Comparison of ENCODE assay signal across 15 cellular contexts in the genomic region with DNA sequence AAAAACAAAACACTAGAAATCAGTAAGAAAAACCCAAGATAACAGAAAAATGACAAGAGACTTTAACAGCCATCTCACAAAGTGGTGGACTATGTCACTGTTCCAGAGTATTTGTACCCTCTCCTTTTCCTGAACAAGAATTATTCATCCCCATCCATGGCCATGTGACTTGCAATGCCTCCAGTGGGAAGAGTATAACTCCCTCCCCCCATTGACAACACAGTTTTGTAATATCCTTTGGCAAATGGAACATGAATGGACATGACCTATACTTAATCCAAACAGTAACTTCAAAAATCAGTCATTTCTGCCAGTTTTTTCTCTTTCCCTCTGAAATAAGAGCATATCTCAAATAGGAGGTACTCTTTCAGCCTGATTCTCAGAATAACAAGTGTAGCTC. TPM values are rescaled to one million over a fixed set of nuclear protein-coding genes. Genes with fewer than 3 reads are reported as not detected.
A peak's percentile ranks its signal among the peaks of the same experiment; 100 is the strongest.
DNase-seq lines count a peak whose midpoint lies in the region; ATAC-seq, FAIRE-seq and TF ChIP-seq lines count a peak whose summit lies in the region.
"Had no signal": no experiment of that assay in that cellular context is flagged by ENCODE, and none has a peak within 500 bp of the region (broad histone marks: within the 10 kb centered on the region; RNA-seq: fewer than 3 reads in every experiment).

No MANE protein-coding gene starts in this region.

- H3K4me3 ChIP-seq in heart left ventricle, result no peak overlapping the region
- H3K4me3 ChIP-seq in left ventricle myocardium inferior, result no peak overlapping the region
- H3K4me3 ChIP-seq in astrocyte (ENCODE audit: insufficient read depth, low read depth, low read length), result no peak overlapping the region
- no peak overlapping the region for H3K4me3 ChIP-seq in lower leg skin (ENCODE audit: low read depth, poor library complexity, severe bottlenecking)
- H3K4me3 ChIP-seq: esophagus squamous epithelium, SJCRH30 had no signal

- H3K9ac ChIP-seq in astrocyte (ENCODE audit: low read length), result no peak overlapping the region

- H3K4me1 ChIP-seq in heart left ventricle (peaks cover 0 to 19% (median 10%) of the 10 kb centered on the region in 12 donors), left ventricle myocardium inferior (peaks cover 17% of the 10 kb centered on the region), astrocyte (ENCODE audit: insufficient read depth, low read length) (no peaks in the 10 kb centered on the region)
- H3K4me1 ChIP-seq: SJCRH30 had no signal

- peak overlapping the region; percentile 10 for H3K4me2 ChIP-seq in astrocyte (ENCODE audit: low read length)

- no peak overlapping the region for H2AFZ ChIP-seq in astrocyte (ENCODE audit: low read depth, low read length)

- peak overlapping the region; percentile 83 for H3K27ac Mint-ChIP-seq in astrocyte (ENCODE audit: unreplicated experiment)
- peak overlapping the region in 4 of 10 donors; percentile 6 to 60 (median 44) for H3K27ac Mint-ChIP-seq in naive thymus-derived CD8-positive, alpha-beta T cell
- H3K27ac Mint-ChIP-seq: activated CD8-positive, alpha-beta T cell treated with anti-CD3 and anti-CD28 coated beads for 36 hours; stimulated activated effector memory CD8-positive, alpha-beta T cell treated with anti-CD3 and anti-CD28 coated beads, Interleukin-12 subunit alpha, Interleukin-12 subunit beta, amount 100 ng/mL, for 72 hours had no signal

- no peaks in the 10 kb centered on the region for H3K27me3 Mint-ChIP-seq in astrocyte (ENCODE audit: low read depth, unreplicated experiment)
- no peaks in the 10 kb centered on the region for H3K27me3 Mint-ChIP-seq in naive thymus-derived CD8-positive, alpha-beta T cell
- H3K27me3 Mint-ChIP-seq: activated CD8-positive, alpha-beta T cell treated with anti-CD3 and anti-CD28 coated beads for 36 hours had no signal

- DNase-seq in heart left ventricle (no peak), left ventricle myocardium inferior (no peak), astrocyte (ENCODE audit: low read depth) (peak; percentile 43), left cardiac atrium (no peak), urothelium cell line (ENCODE audit: low spot score) (peak; percentile 3), lower leg skin (ENCODE audit: low spot score in 2 of 2) (no peak), NCI-H1417 treated with DMSO at 0.1 percent for 48 hours (lab: John Stamatoyannopoulos, UW) (no peak)
- no peak for DNase-seq in naive thymus-derived CD8-positive, alpha-beta T cell
- DNase-seq: activated CD8-positive, alpha-beta T cell treated with anti-CD3 and anti-CD28 coated beads for 36 hours; BE2C; esophagus squamous epithelium; NCI-H345; SJCRH30; stimulated activated CD4-positive, alpha-beta T cell treated with anti-CD3 and anti-CD28 coated beads, Interleukin-12 subunit alpha, Interleukin-12 subunit beta, amount 100 ng/mL, for 4 hours had no signal

- no peaks in the 10 kb centered on the region for H3K27me3 ChIP-seq in heart left ventricle
- no peaks in the 10 kb centered on the region for H3K27me3 ChIP-seq in left ventricle myocardium inferior (ENCODE audit: low read depth)
- H3K27me3 ChIP-seq in astrocyte (ENCODE audit: insufficient read depth, low read length), result no peaks in the 10 kb centered on the region
- H3K27me3 ChIP-seq: BE2C, esophagus squamous epithelium, SJCRH30 had no signal

- no peaks in the 10 kb centered on the region for H3K9me3 Mint-ChIP-seq in astrocyte (ENCODE audit: unreplicated experiment)
- H3K9me3 Mint-ChIP-seq in naive thymus-derived CD8-positive, alpha-beta T cell, result no peaks in the 10 kb centered on the region
- H3K9me3 Mint-ChIP-seq: activated CD8-positive, alpha-beta T cell treated with anti-CD3 and anti-CD28 coated beads for 36 hours; stimulated activated effector memory CD8-positive, alpha-beta T cell treated with anti-CD3 and anti-CD28 coated beads, Interleukin-12 subunit alpha, Interleukin-12 subunit beta, amount 100 ng/mL, for 72 hours had no signal

- peaks cover 10% of the 10 kb centered on the region for H3K4me1 Mint-ChIP-seq in astrocyte (ENCODE audit: low read depth, unreplicated experiment)
- H3K4me1 Mint-ChIP-seq in naive thymus-derived CD8-positive, alpha-beta T cell, result peaks cover 12 to 60% (median 51%) of the 10 kb centered on the region in 4 donors

- intact Hi-C loops in heart left ventricle (cut with DNase I), result no loop called here
- intact Hi-C loops in left ventricle myocardium inferior (cut with micrococcal nuclease), result no loop called here
- intact Hi-C loops in left cardiac atrium (cut with DNase I), result no loop called here
- intact Hi-C loops in lower leg skin (cut with DNase I; ENCODE audit: low total_unique reads), result no loop called here

- peaks cover 8% of the 10 kb centered on the region for H3K36me3 Mint-ChIP-seq in astrocyte (ENCODE audit: low read depth, unreplicated experiment)
- H3K36me3 Mint-ChIP-seq in naive thymus-derived CD8-positive, alpha-beta T cell, result peaks cover 14 to 33% (median 17%) of the 10 kb centered on the region in 3 donors

- TF ChIP-seq CTCF in heart left ventricle (IDR thresholded peaks at IDR 0.05) (no peak), left ventricle myocardium inferior (IDR thresholded peaks at IDR 0.05; ENCODE audit: borderline replicate concordance) (no peak), astrocyte (IDR thresholded peaks at IDR 0.05; ENCODE audit: insufficient read depth, low read depth, low read length) (no peak), lower leg skin (IDR thresholded peaks at IDR 0.05) (no peak)

- H4K20me1 ChIP-seq in astrocyte (ENCODE audit: insufficient read depth, low read length), result peaks cover 74% of the 10 kb centered on the region

- peak overlapping the region; percentile 71 for H3K4me3 Mint-ChIP-seq in astrocyte (ENCODE audit: unreplicated experiment)
- peak overlapping the region in 1 of 10 donors; percentile 6 for H3K4me3 Mint-ChIP-seq in naive thymus-derived CD8-positive, alpha-beta T cell
- H3K4me3 Mint-ChIP-seq: activated CD8-positive, alpha-beta T cell treated with anti-CD3 and anti-CD28 coated beads for 36 hours; stimulated activated effector memory CD8-positive, alpha-beta T cell treated with anti-CD3 and anti-CD28 coated beads, Interleukin-12 subunit alpha, Interleukin-12 subunit beta, amount 100 ng/mL, for 72 hours had no signal

- H3K27ac ChIP-seq in heart left ventricle (no peak overlapping the region), left ventricle myocardium inferior (replicated peaks) (no peak overlapping the region), astrocyte (ENCODE audit: low read depth, low read length) (no peak overlapping the region)
- H3K27ac ChIP-seq: esophagus squamous epithelium, SJCRH30 had no signal

- H3K79me2 ChIP-seq in astrocyte (ENCODE audit: insufficient read depth, low read length), result peaks cover 91% of the 10 kb centered on the region

- ATAC-seq in heart left ventricle (peak in 3 of 4 donors; percentile 44 to 81 (median 80)), left cardiac atrium (peak; percentile 60 to 68)
- ATAC-seq in naive thymus-derived CD8-positive, alpha-beta T cell, result no peak
- ATAC-seq: activated CD8-positive, alpha-beta T cell treated with anti-CD3 and anti-CD28 coated beads for 36 hours; stimulated activated effector memory CD8-positive, alpha-beta T cell treated with anti-CD3 and anti-CD28 coated beads, Interleukin-12 subunit alpha, Interleukin-12 subunit beta, amount 100 ng/mL, for 72 hours had no signal

- H3K36me3 ChIP-seq in heart left ventricle (peaks cover 0 to 5% (median 0%) of the 10 kb centered on the region in 9 donors), left ventricle myocardium inferior (no peaks in the 10 kb centered on the region), astrocyte (ENCODE audit: insufficient read depth, low read length) (no peaks in the 10 kb centered on the region)
- H3K36me3 ChIP-seq: BE2C had no signal

- TF ChIP-seq POLR2A in heart left ventricle (IDR thresholded peaks at IDR 0.05) (no peak), lower leg skin (IDR thresholded peaks at IDR 0.05) (no peak)

- H3K9me3 ChIP-seq in heart left ventricle, result no peaks in the 10 kb centered on the region
- no peaks in the 10 kb centered on the region for H3K9me3 ChIP-seq in left ventricle myocardium inferior (replicated peaks)
- no peaks in the 10 kb centered on the region for H3K9me3 ChIP-seq in astrocyte (ENCODE audit: insufficient read depth, low read depth, low read length)
- H3K9me3 ChIP-seq: BE2C, esophagus squamous epithelium, SJCRH30 had no signal

- FAIRE-seq in astrocyte (lab: Jason Lieb, UNC) (peak; percentile 74), urothelium cell line (lab: Jason Lieb, UNC) (no peak)

- POLR2A ChIA-PET in naive thymus-derived CD8-positive, alpha-beta T cell (lab: Charles Lee), result no interaction called here

RNA-seq across cellular contexts. Expression of a gene that starts 33.9 kb away (rescaled TPM):
- total RNA-seq in heart left ventricle (10 to 100 TPM in 7 of 9 donors, 1 to 10 TPM in 2; 9.8 to 49.0 (median 17.7) TPM), left ventricle myocardium inferior (12.7 TPM), astrocyte (94.2 and 108 TPM in 2 replicates), left cardiac atrium (10 to 100 TPM; 20.3 to 25.4 TPM), lower leg skin (100 to 1,000 TPM in 3 of 4 donors, 10 to 100 TPM in 1; 82.5 to 201 (median 156) TPM)
- polyA plus RNA-seq in heart left ventricle, result 1 to 10 TPM; 2.8 to 6.7 TPM
- 100 to 1,000 TPM; 120 to 123 TPM for total RNA-seq in naive thymus-derived CD8-positive, alpha-beta T cell
- polyA plus RNA-seq in naive thymus-derived CD8-positive, alpha-beta T cell, result 10 to 100 TPM; 32.1 to 51.0 (median 35.9) TPM

Comparison
In these comparisons a context has a peak if more than half of its experiments do, and no peak if none do; other contexts are left out.
1. ATAC-seq: peak in heart left ventricle (3 of 4) and left cardiac atrium (2 of 2); none in naive thymus-derived CD8-positive, alpha-beta T cell (0 of 2).
2. DNase-seq: peak in astrocyte (single experiment) and urothelium cell line (single experiment); none in heart left ventricle (0 of 5), left ventricle myocardium inferior (single experiment), left cardiac atrium (single experiment), lower leg skin (0 of 2), naive thymus-derived CD8-positive, alpha-beta T cell (0 of 10) and NCI-H1417 treated with DMSO at 0.1 percent for 48 hours (single experiment).